Comparison of ENCODE assay signal across 8 cellular contexts in genomic region chr4:182917182-182918043, GRCh38. TPM values are rescaled to one million over a fixed set of nuclear protein-coding genes. Genes with fewer than 3 reads are reported as not detected.
DNase-seq lines count a peak whose midpoint lies in the region; ATAC-seq and TF ChIP-seq lines count a peak whose summit lies in the region.

DCTD (minus strand) TSS chr4:182917386; CDS start chr4:182915568, 1,818 bp downstream.

- ATAC-seq in GM21526 (IDR thresholded peaks at IDR 0.05; ENCODE audit: low FRiP score, unreplicated experiment), result peak; percentile 86
- ATAC-seq in left ventricle myocardium superior, result peak; percentile 94

- H3K27ac ChIP-seq in vagina, result peak within 1 kb of the TSS; percentile 95

- no peaks in the 10 kb centered on the region for H3K9me3 ChIP-seq in ES-I3 (ENCODE audit: control insufficient read depth, insufficient read depth, low read length)
- H3K9me3 ChIP-seq in vagina, result no peaks in the 10 kb centered on the region

- H3K9ac ChIP-seq in ES-I3 (ENCODE audit: low read depth, low read length), result peak within 1 kb of the TSS; percentile 68

- H3K36me3 ChIP-seq in ES-I3 (ENCODE audit: insufficient read depth, low read length) (peaks cover 14% of the 10 kb centered on the region), vagina (peaks cover 0 to 27% of the 10 kb centered on the region in 2 donors)

- peak within 1 kb of the TSS; percentile 79 to 93 for H3K4me3 ChIP-seq in vagina

- H3K27me3 ChIP-seq in vagina, result no peaks in the 10 kb centered on the region

- TF ChIP-seq EP300 in Ishikawa (IDR thresholded peaks at IDR 0.05; ENCODE audit: borderline replicate concordance), result no peak

- TF ChIP-seq RAD21 in Ishikawa (IDR thresholded peaks at IDR 0.05; ENCODE audit: low read depth), result no peak

- TF ChIP-seq CTCF in vagina (IDR thresholded peaks at IDR 0.05), result peak in 1 of 3 experiments; percentile 40

- peaks cover 2% of the 10 kb centered on the region for H3K27me3 Mint-ChIP-seq in T-helper 1 cell treated with Interleukin-12 subunit alpha and Interleukin-12 subunit beta and Interleukin-4 antibody, amounts not matched to agents 30 μg/mL and 1 μg/mL, for 36 hours (ENCODE audit: low read depth)

- intact Hi-C loops in left ventricle myocardium superior (cut with micrococcal nuclease), result no loop called here
- intact Hi-C loops in vagina (cut with DNase I), result loop anchor here (10.0 kb wide), 1 partner anchor 587 kb away; the partner anchor contains the start of gene ING2

- no peaks in the 10 kb centered on the region for H3K9me3 Mint-ChIP-seq in T-helper 1 cell treated with Interleukin-12 subunit alpha and Interleukin-12 subunit beta and Interleukin-4 antibody, amounts not matched to agents 30 μg/mL and 1 μg/mL, for 36 hours

- H3K4me1 ChIP-seq in ES-I3 (ENCODE audit: insufficient read depth, low read length) (peaks cover 8% of the 10 kb centered on the region; the same call in 1 of the 2 replicates), vagina (peaks cover 15% of the 10 kb centered on the region)

- H3K36me3 Mint-ChIP-seq in T-helper 1 cell treated with Interleukin-12 subunit alpha and Interleukin-12 subunit beta and Interleukin-4 antibody, amounts not matched to agents 30 μg/mL and 1 μg/mL, for 36 hours (ENCODE audit: low read depth), result peaks cover 7% of the 10 kb centered on the region

- peaks cover 33% of the 10 kb centered on the region for H3K4me1 Mint-ChIP-seq in T-helper 1 cell treated with Interleukin-12 subunit alpha and Interleukin-12 subunit beta and Interleukin-4 antibody, amounts not matched to agents 30 μg/mL and 1 μg/mL, for 36 hours (ENCODE audit: low read depth)

- peak within 1 kb of the TSS; percentile 90 for H3K4me3 Mint-ChIP-seq in T-helper 1 cell treated with Interleukin-12 subunit alpha and Interleukin-12 subunit beta and Interleukin-4 antibody, amounts not matched to agents 30 μg/mL and 1 μg/mL, for 36 hours

- peak in 1 of 2 donors; percentile 26 for TF ChIP-seq POLR2A in vagina (IDR thresholded peaks at IDR 0.05)

- DNase-seq in amniotic epithelial cell (ENCODE audit: low read depth) (peak; percentile 56), left ventricle myocardium superior (peak; percentile 91), putamen (ENCODE audit: low spot score) (peak; percentile 58), vagina (ENCODE audit: extremely low spot score in 2 of 2) (no peak)

- peak within 1 kb of the TSS; percentile 91 for H3K27ac Mint-ChIP-seq in T-helper 1 cell treated with Interleukin-12 subunit alpha and Interleukin-12 subunit beta and Interleukin-4 antibody, amounts not matched to agents 30 μg/mL and 1 μg/mL, for 36 hours

TF ChIP-seq in Ishikawa, 13 proteins besides CTCF, POLR2A, EP300 and RAD21:
- TF ChIP-seq USF1 (IDR thresholded peaks at IDR 0.05) (no peak), TCF12 (IDR thresholded peaks at IDR 0.05; ENCODE audit: low read depth) (peak; percentile 29; the same call in 1 of the 2 replicates), ZBTB7A (IDR thresholded peaks at IDR 0.05; ENCODE audit: low read depth) (peak; percentile 61; the same call in 1 of the 2 replicates), MAX (IDR thresholded peaks at IDR 0.05) (peak; percentile 90), YY1 (IDR thresholded peaks at IDR 0.05; ENCODE audit: low read depth) (no peak), CEBPB (IDR thresholded peaks at IDR 0.05) (no peak), TAF1 (IDR thresholded peaks at IDR 0.05; ENCODE audit: low read depth) (peak; percentile 41; the same call in 1 of the 2 replicates), EGR1 (IDR thresholded peaks at IDR 0.05) (peak; percentile 38; the same call in 1 of the 2 replicates)
TF ChIP-seq in Ishikawa: peak in this region for 5.

RNA-seq across cellular contexts. Expression of gene DCTD, which starts in this region (rescaled TPM):
- total RNA-seq in left ventricle myocardium superior (43.8 TPM), vagina (40.0 TPM)

Comparison
In these comparisons a context has a peak if more than half of its experiments do, and no peak if none do; other contexts are left out.
1. DNase-seq: peak in amniotic epithelial cell (single experiment), left ventricle myocardium superior (single experiment) and putamen (single experiment); none in vagina (0 of 2).